25 cellular contexts compared by ENCODE assay signal in the genomic region with DNA sequence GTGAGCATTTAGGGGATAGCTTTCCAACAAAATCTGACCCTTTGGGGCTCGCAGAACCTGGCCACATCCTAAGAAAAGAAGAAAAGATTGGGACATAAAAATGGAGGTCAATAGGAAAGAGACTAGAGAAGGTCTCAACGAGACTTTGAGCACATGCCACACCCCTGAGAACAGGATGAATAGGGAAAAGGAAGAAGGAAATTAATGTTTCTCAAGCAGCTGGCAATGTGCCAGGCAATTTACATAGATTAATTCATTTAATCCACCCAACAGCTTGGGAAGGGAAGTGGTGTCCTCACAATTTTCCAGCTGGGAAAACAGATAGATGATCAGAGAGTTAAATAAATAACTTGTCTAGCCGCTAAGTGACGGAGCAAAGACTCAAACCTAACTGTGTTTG. TPM values are rescaled to one million over a fixed set of nuclear protein-coding genes. Genes with fewer than 3 reads are reported as not detected.
A peak's percentile ranks its signal among the peaks of the same experiment; 100 is the strongest.
DNase-seq lines count a peak whose midpoint lies in the region; ATAC-seq and TF ChIP-seq lines count a peak whose summit lies in the region.
"Had no signal": no experiment of that assay in that cellular context is flagged by ENCODE, and none has a peak within 500 bp of the region (broad histone marks: within the 10 kb centered on the region; RNA-seq: fewer than 3 reads in every experiment).

No MANE protein-coding gene starts in this region.

- H3K4me1 ChIP-seq in A673 (ENCODE audit: insufficient read depth, low read length, poor library complexity, severe bottlenecking), result peaks cover 5% of the 10 kb centered on the region
- H3K4me1 ChIP-seq: BE2C had no signal

- TF ChIP-seq CTCF in A673 (conservative IDR thresholded peaks at IDR 0.05; ENCODE audit: low read depth, low read length), result no peak

- H3K9me3 ChIP-seq in A673 (ENCODE audit: low read depth, low read length, poor library complexity, severe bottlenecking), result no peaks in the 10 kb centered on the region
- H3K9me3 ChIP-seq: BE2C had no signal

- intact Hi-C loops in A673 (cut with micrococcal nuclease; ENCODE audit: unreplicated experiment), result no loop called here
- intact Hi-C loops in left colon (cut with DNase I, micrococcal nuclease), result no loop called here

- H3K4me3 ChIP-seq in A673 (ENCODE audit: low read depth, low read length, poor library complexity, severe bottlenecking), result no peak overlapping the region
- H3K4me3 ChIP-seq: GM12878 had no signal

- H3K36me3 ChIP-seq in A673 (ENCODE audit: insufficient read depth, low read length, poor library complexity, severe bottlenecking), result no peaks in the 10 kb centered on the region
- H3K36me3 ChIP-seq: BE2C had no signal

- POLR2A ChIA-PET in A673 (lab: Charles Lee; ENCODE audit: low non-redundant PET), result no interaction called here

- peak; percentile 70 for ATAC-seq in left colon
- ATAC-seq: GM12878 had no signal

- peaks cover 8% of the 10 kb centered on the region for H3K27me3 ChIP-seq in A673 (replicated peaks; ENCODE audit: insufficient read depth, low read depth, low read length, poor library complexity)
- H3K27me3 ChIP-seq: BE2C had no signal

- no peak overlapping the region for H3K27ac ChIP-seq in A673 (ENCODE audit: low read depth, low read length, poor library complexity, severe bottlenecking)
- H3K27ac ChIP-seq: KMS-11 had no signal

- CTCF ChIA-PET in A673 (lab: Charles Lee), result no interaction called here

- no TSS peak for BruUV-seq in A673 (replicated peaks; lab: Mats Ljungman, UMichigan)

- DNase-seq in A673 (ENCODE audit: low spot score) (peak; percentile 63), COLO668 (lab: John Stamatoyannopoulos, UW; ENCODE audit: unreplicated experiment) (peak; percentile 54), NCI-H748 treated with DMSO at 0.1 percent for 48 hours (lab: John Stamatoyannopoulos, UW) (peak; percentile 31), left colon (peak in 1 of 2 donors; percentile 28), NCI-H226 (no peak), SKM-1 treated with dmso at 0.1 percent for 144 hours (lab: John Stamatoyannopoulos, UW; ENCODE audit: unreplicated experiment) (no peak), NOMO-1 treated with dmso at 0.1 percent for 144 hours (lab: John Stamatoyannopoulos, UW; ENCODE audit: unreplicated experiment) (no peak)
- DNase-seq: BE2C; Calu3; CD8-positive, alpha-beta memory T cell; DMS79; EL; GDM1; HCEC 1CT; MM.1S; NCI-H2029; NCI-H2171; NCI-H345; NCI-H526; Right ventricle myocardium superior; RPMI8226; T-helper 1 cell had no signal

RNA-seq across cellular contexts. Expression of gene PAMR1, which starts 50.7 kb away (rescaled TPM):
- total RNA-seq in A673 (2021) (0.39 and 0.62 TPM in 2 replicates), left colon (1 to 10 TPM; 3.8 to 8.0 TPM)
- total RNA-seq: Calu3; CD8-positive, alpha-beta memory T cell; GM12878; SK-MEL-5 had no signal

RNA-seq across cellular contexts. Expression of gene SLC1A2, which starts 55.3 kb away (rescaled TPM):
- total RNA-seq in A673 (2021) (0.11 TPM in 1 of 2 replicates, not detected in the other), left colon (under 1 TPM; 0.43 to 0.50 TPM)
- total RNA-seq: CD8-positive, alpha-beta memory T cell had no signal

Comparison
In these comparisons a context has a peak if more than half of its experiments do, and no peak if none do; other contexts are left out.
1. DNase-seq: peak in A673 (single experiment), COLO668 (single experiment) and NCI-H748 treated with DMSO at 0.1 percent for 48 hours (single experiment); none in NCI-H226 (single experiment), SKM-1 treated with dmso at 0.1 percent for 144 hours (single experiment) and NOMO-1 treated with dmso at 0.1 percent for 144 hours (single experiment).